In genomic region chr1:17569200-17570139, GRCh38 we compare ENCODE assay signal across 9 cellular contexts. TPM values are rescaled to one million over a fixed set of nuclear protein-coding genes. Genes with fewer than 3 reads are reported as not detected.
A peak's percentile ranks its signal among the peaks of the same experiment; 100 is the strongest.
DNase-seq lines count a peak whose midpoint lies in the region; ATAC-seq, FAIRE-seq and TF ChIP-seq lines count a peak whose summit lies in the region.
"Had no signal": no experiment of that assay in that cellular context is flagged by ENCODE, and none has a peak within 500 bp of the region (broad histone marks: within the 10 kb centered on the region; RNA-seq: fewer than 3 reads in every experiment).

No MANE protein-coding gene starts in this region.

- DNase-seq in HS-5 (ENCODE audit: low read depth) (peak; percentile 66), brain microvascular endothelial cell (peak; percentile 61), kidney (peak; percentile 93), substantia nigra (lab: John Stamatoyannopoulos, UW) (peak in 43 of 49 donors; percentile 23 to 94 (median 70)), NCI-H2081 treated with DMSO at 0.1 percent for 48 hours (lab: John Stamatoyannopoulos, UW) (no peak)
- DNase-seq in activated CD4-positive, alpha-beta T cell treated with anti-CD3 and anti-CD28 coated beads, Interleukin-2, amount 50 U/mL, for 4 hours, result no peak
- DNase-seq in activated effector memory CD4-positive, alpha-beta T cell treated with anti-CD3 and anti-CD28 coated beads, Interleukin-2, amount 50 U/mL, for 16 hours, result no peak

- H3K4me3 ChIP-seq in brain microvascular endothelial cell (ENCODE audit: low read depth, low read length) (no peak overlapping the region), kidney (ENCODE audit: low read length in 2 of 2) (no peak overlapping the region)

- H3K36me3 ChIP-seq in brain microvascular endothelial cell (replicated peaks) (no peaks in the 10 kb centered on the region), kidney (ENCODE audit: control insufficient read depth in 1 of 2, insufficient read depth in 2 of 2, low read length in 2 of 2) (no peaks in the 10 kb centered on the region)

- ATAC-seq in GM18861 (IDR thresholded peaks at IDR 0.05; ENCODE audit: unreplicated experiment), result no peak

- peaks cover 51 to 71% of the 10 kb centered on the region in 2 donors for H3K4me1 ChIP-seq in kidney (ENCODE audit: control insufficient read depth in 1 of 2, insufficient read depth in 1 of 2, low read depth in 1 of 2, low read length in 2 of 2)

- H3K9ac ChIP-seq in kidney (ENCODE audit: low read length in 2 of 2), result peak overlapping the region; percentile 46 to 75

- no peak for FAIRE-seq in kidney (lab: Jason Lieb, UNC)
- FAIRE-seq: colon had no signal

- no peaks in the 10 kb centered on the region for H3K27me3 ChIP-seq in brain microvascular endothelial cell (replicated peaks)

- intact Hi-C loops in kidney (cut with DNase I), result no loop called here

- TF ChIP-seq CTCF in brain microvascular endothelial cell (IDR thresholded peaks at IDR 0.05; ENCODE audit: low read depth, low read length, missing control alignments) (no peak), kidney (IDR thresholded peaks at IDR 0.05; ENCODE audit: borderline replicate concordance, extremely low read depth, insufficient read depth) (no peak)

- H3K27ac ChIP-seq in brain microvascular endothelial cell (peak overlapping the region; percentile 85), kidney (ENCODE audit: low read depth in 2 of 2, low read length in 2 of 2) (peak overlapping the region; percentile 93 to 98), substantia nigra (ENCODE audit: low read depth, low read length, poor library complexity, severe bottlenecking) (peak overlapping the region; percentile 50)

- in situ Hi-C loops in brain microvascular endothelial cell (cut with HindIII; ENCODE audit: low pct_ligation_motif_present, low sequenced_read_pairs), result no loop called here

- no peaks in the 10 kb centered on the region for H3K9me3 ChIP-seq in kidney (ENCODE audit: control insufficient read depth in 1 of 2, low read length in 2 of 2)

RNA-seq across cellular contexts. Expression of gene ARHGEF10L, which starts 30.0 kb away (rescaled TPM):
- total RNA-seq in kidney, result 91.9 TPM
- 40.8 TPM for polyA plus RNA-seq in kidney (ENCODE audit: insufficient read depth, low read depth, low replicate concordance)

Comparison
In these comparisons a context has a peak if more than half of its experiments do, and no peak if none do; other contexts are left out.
1. DNase-seq: peak in HS-5 (single experiment), brain microvascular endothelial cell (single experiment), kidney (single experiment) and substantia nigra (43 of 49); none in activated CD4-positive, alpha-beta T cell treated with anti-CD3 and anti-CD28 coated beads, Interleukin-2, amount 50 U/mL, for 4 hours (0 of 2), activated effector memory CD4-positive, alpha-beta T cell treated with anti-CD3 and anti-CD28 coated beads, Interleukin-2, amount 50 U/mL, for 16 hours (single experiment) and NCI-H2081 treated with DMSO at 0.1 percent for 48 hours (single experiment).
2. Peak in every context shown above with its lines, with median percentiles within 50 percentile points of each other: H3K27ac ChIP-seq.